In genomic region chr2:69416147-69416546, GRCh38 we compare ENCODE assay signal across 22 cellular contexts. TPM values are rescaled to one million over a fixed set of nuclear protein-coding genes. Genes with fewer than 3 reads are reported as not detected.
DNase-seq lines count a peak whose midpoint lies in the region; ATAC-seq, FAIRE-seq and TF ChIP-seq lines count a peak whose summit lies in the region.
"Had no signal": no experiment of that assay in that cellular context is flagged by ENCODE, and none has a peak within 500 bp of the region (broad histone marks: within the 10 kb centered on the region; RNA-seq: fewer than 3 reads in every experiment).

No MANE protein-coding gene starts in this region.

- no peaks in the 10 kb centered on the region for H3K4me1 Mint-ChIP-seq in WTC11
- H3K4me1 Mint-ChIP-seq: B cell had no signal

- no peak overlapping the region for H3K27ac Mint-ChIP-seq in WTC11
- H3K27ac Mint-ChIP-seq: B cell; CD4-positive, CD25-positive, alpha-beta regulatory T cell; CD8-positive, alpha-beta T cell had no signal

- H3K27ac ChIP-seq in small intestine (ENCODE audit: low read depth in 1 of 2, low read length in 1 of 2) = no peak overlapping the region
- H3K27ac ChIP-seq: BLaER1, C4-2B, GM23248 had no signal

- H3K9me3 Mint-ChIP-seq in WTC11 = no peaks in the 10 kb centered on the region
- H3K9me3 Mint-ChIP-seq: CD4-positive, CD25-positive, alpha-beta regulatory T cell; CD8-positive, alpha-beta T cell had no signal

- no peak for TF ChIP-seq CTCF in WTC11 (IDR thresholded peaks at IDR 0.05)

- no peaks in the 10 kb centered on the region for H3K27me3 ChIP-seq in small intestine (ENCODE audit: control insufficient read depth in 2 of 2, insufficient read depth in 2 of 2, low read length in 2 of 2)
- H3K27me3 ChIP-seq: BLaER1 had no signal

- H3K36me3 ChIP-seq in small intestine (ENCODE audit: control insufficient read depth in 2 of 2, insufficient read depth in 2 of 2, low read length in 2 of 2) = peaks cover 0 to 2% of the 10 kb centered on the region in 2 donors

- CTCF ChIA-PET in WTC11 (lab: Charles Lee) = interaction anchor here (0.5 kb wide), 1 partner anchor 9 kb away, joined by 3 read pairs; no protein-coding TSS in a partner anchor

- whole genome bisulfite sequencing in small intestine, 3 donors = 71 to 85% (median 78%) methylated on average over 1 of the region's 1 CpG

- POLR2A ChIA-PET in WTC11 (lab: Charles Lee) = no interaction called here

- FAIRE-seq in G401.6 (lab: Jason Lieb, UNC) (peak; percentile 97), frontal cortex (lab: Jason Lieb, UNC) (peak; percentile 21), small intestine (lab: Jason Lieb, UNC) (peak; percentile 94)
- FAIRE-seq: GM12892, H1 had no signal

- no peaks in the 10 kb centered on the region for H3K27me3 Mint-ChIP-seq in WTC11 (ENCODE audit: low read depth)
- H3K27me3 Mint-ChIP-seq: B cell; CD4-positive, CD25-positive, alpha-beta regulatory T cell had no signal

- H3K4me3 Mint-ChIP-seq in WTC11 = no peak overlapping the region
- H3K4me3 Mint-ChIP-seq: B cell; CD4-positive, CD25-positive, alpha-beta regulatory T cell; CD8-positive, alpha-beta T cell had no signal

- peaks cover 29% of the 10 kb centered on the region for H3K36me3 Mint-ChIP-seq in WTC11

- H3K4me3 ChIP-seq in small intestine (ENCODE audit: low read depth in 1 of 2, low read length in 2 of 2) = no peak overlapping the region
- H3K4me3 ChIP-seq: BLaER1, GM23248 had no signal

- no peaks in the 10 kb centered on the region for H3K9me3 ChIP-seq in small intestine (ENCODE audit: control insufficient read depth, low read depth)
- H3K9me3 ChIP-seq: Caco-2 had no signal

- no peak for ATAC-seq in WTC11
- ATAC-seq: CD8-positive, alpha-beta T cell had no signal

- DNase-seq in WTC11 (ENCODE audit: low spot score) = no peak
- DNase-seq in frontal cortex (ENCODE audit: low spot score in 2 of 2) = no peak
- DNase-seq in small intestine = no peak
- no peak for DNase-seq in DMS153 treated with DMSO at 0.1 percent for 48 hours (lab: John Stamatoyannopoulos, UW; ENCODE audit: unreplicated experiment)
- no peak for DNase-seq in effector CD8-positive, alpha-beta T cell (lab: John Stamatoyannopoulos, UW)
- DNase-seq in NAMALWA (ENCODE audit: low spot score) = no peak
- DNase-seq: 8988T; Caco-2; CD4-positive, CD25-positive, alpha-beta regulatory T cell; CD8-positive, alpha-beta T cell; DMS153; DMS79; EL; GM23248; H7; HCEC 1CT had no signal

- H3K4me1 ChIP-seq in small intestine (ENCODE audit: control insufficient read depth in 2 of 2, insufficient read depth in 1 of 2, low read depth in 1 of 2, low read length in 1 of 2) = no peaks in the 10 kb centered on the region

TF ChIP-seq in WTC11, 78 proteins besides CTCF, POLR2A, EP300 and RAD21:
- TF ChIP-seq HMGA2 (CRISPR knock-in tag; IDR thresholded peaks at IDR 0.05) (peak; percentile 95; the same call in 1 of the 2 replicates), NFE2L1 (CRISPR knock-in tag; IDR thresholded peaks at IDR 0.05) (no peak), ZNF121 (CRISPR knock-in tag; IDR thresholded peaks at IDR 0.05) (no peak)

RNA-seq across cellular contexts. Expression of gene NFU1, which starts 21.1 kb away (rescaled TPM):
- 39.3 to 47.8 TPM (median 46.1 TPM) in 3 replicates for total RNA-seq in WTC11 (2021)
- total RNA-seq in frontal cortex = 56.7 TPM
- 10 to 100 TPM; 45.4 to 60.8 (median 46.7) TPM for polyA plus RNA-seq in small intestine

RNA-seq across cellular contexts. Expression of gene GFPT1, which starts 29.1 kb away (rescaled TPM):
- total RNA-seq in WTC11 (2021) = 65.5 to 75.5 TPM (median 74.6 TPM) in 3 replicates
- 97.4 TPM for total RNA-seq in frontal cortex
- polyA plus RNA-seq in small intestine = 10 to 100 TPM; 15.9 to 37.2 (median 16.8) TPM
